Comparison of ENCODE assay signal across 8 cellular contexts in the genomic region with DNA sequence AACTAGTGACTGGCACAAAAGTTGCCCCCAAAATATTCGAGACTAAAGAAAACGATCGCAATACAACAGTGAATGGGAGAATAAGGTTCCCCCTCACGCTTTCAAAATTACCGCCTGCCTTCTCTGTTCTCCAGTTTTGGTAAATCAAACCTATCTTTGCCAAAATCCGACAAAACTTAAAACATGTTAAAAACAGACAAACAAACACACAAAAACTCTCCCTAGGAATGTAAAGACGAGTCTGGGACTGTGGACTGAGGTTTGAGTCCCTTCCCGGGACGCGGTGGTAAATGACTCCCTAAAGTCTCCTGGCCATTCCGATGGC. TPM values are rescaled to one million over a fixed set of nuclear protein-coding genes. Genes with fewer than 3 reads are reported as not detected.
A peak's percentile ranks its signal among the peaks of the same experiment; 100 is the strongest.
DNase-seq lines count a peak whose midpoint lies in the region; ATAC-seq and TF ChIP-seq lines count a peak whose summit lies in the region.

No MANE protein-coding gene starts in this region.

- peaks cover 8% of the 10 kb centered on the region for H3K9me3 Mint-ChIP-seq in chondrocyte (ENCODE audit: low read depth)

- H3K4me3 Mint-ChIP-seq in chondrocyte (ENCODE audit: unreplicated experiment) = peak overlapping the region; percentile 79

- H3K27ac ChIP-seq in right atrium auricular region = peak overlapping the region; percentile 78 to 79
- peak overlapping the region; percentile 67 to 74 for H3K27ac ChIP-seq in mucosa of rectum (ENCODE audit: low read depth in 2 of 2, low read length in 2 of 2)
- peak overlapping the region; percentile 77 for H3K27ac ChIP-seq in vagina

- peaks cover 32% of the 10 kb centered on the region for H3K4me1 Mint-ChIP-seq in chondrocyte (ENCODE audit: low read depth)

- TF ChIP-seq CTCF in right atrium auricular region (IDR thresholded peaks at IDR 0.05) = no peak
- no peak for TF ChIP-seq CTCF in chondrocyte (IDR thresholded peaks at IDR 0.05)
- TF ChIP-seq CTCF in vagina (IDR thresholded peaks at IDR 0.05) = no peak
- TF ChIP-seq CTCF in omental fat pad (IDR thresholded peaks at IDR 0.05) = no peak

- ATAC-seq in left cardiac atrium = no peak
- ATAC-seq in HG02852 (IDR thresholded peaks at IDR 0.05; ENCODE audit: unreplicated experiment) = no peak
- no peak for ATAC-seq in omental fat pad (ENCODE audit: low FRiP score)

- H3K36me3 ChIP-seq in right atrium auricular region (peaks cover 3% of the 10 kb centered on the region), mucosa of rectum (ENCODE audit: control insufficient read depth in 2 of 2, insufficient read depth in 2 of 2, low read length in 2 of 2) (peaks cover 0 to 3% of the 10 kb centered on the region in 2 donors), vagina (peaks cover 0 to 1% of the 10 kb centered on the region in 2 donors)

- intact Hi-C loops in left cardiac atrium (cut with DNase I) = loop anchor here in 1 of 2 donors (2.0 kb wide), 1 partner anchor 27 kb away; no protein-coding TSS in a partner anchor
- intact Hi-C loops in vagina (cut with DNase I) = no loop called here

- H3K27me3 ChIP-seq in right atrium auricular region (no peaks in the 10 kb centered on the region), mucosa of rectum (ENCODE audit: control insufficient read depth in 2 of 2, insufficient read depth in 2 of 2, low read length in 2 of 2) (peaks cover 9 to 13% of the 10 kb centered on the region in 2 donors), vagina (no peaks in the 10 kb centered on the region)

- H3K9ac ChIP-seq in mucosa of rectum (ENCODE audit: low read depth in 1 of 2, low read length in 2 of 2) = peak overlapping the region in 1 of 2 donors; percentile 89

- H3K27me3 Mint-ChIP-seq in chondrocyte (ENCODE audit: low read depth) = peaks cover 13% of the 10 kb centered on the region

- H3K9me3 ChIP-seq in right atrium auricular region = no peaks in the 10 kb centered on the region
- H3K9me3 ChIP-seq in mucosa of rectum (ENCODE audit: control insufficient read depth in 2 of 2, low read length in 2 of 2) = peaks cover 0 to 6% of the 10 kb centered on the region in 2 donors
- no peaks in the 10 kb centered on the region for H3K9me3 ChIP-seq in vagina

- TF ChIP-seq POLR2A in vagina (IDR thresholded peaks at IDR 0.05) = no peak

- H3K4me1 ChIP-seq in right atrium auricular region (peaks cover 0 to 11% of the 10 kb centered on the region in 2 donors), mucosa of rectum (ENCODE audit: control insufficient read depth in 2 of 2, insufficient read depth in 2 of 2, low read length in 2 of 2) (peaks cover 2 to 8% of the 10 kb centered on the region in 2 donors), vagina (peaks cover 12% of the 10 kb centered on the region)

- peak overlapping the region; percentile 60 to 80 for H3K4me3 ChIP-seq in right atrium auricular region
- H3K4me3 ChIP-seq in mucosa of rectum (ENCODE audit: low read length in 2 of 2) = peak overlapping the region; percentile 87 to 92
- H3K4me3 ChIP-seq in vagina = peak overlapping the region; percentile 66 to 74

- peaks cover 6% of the 10 kb centered on the region for H3K36me3 Mint-ChIP-seq in chondrocyte (ENCODE audit: low read depth)

- DNase-seq in right atrium auricular region (ENCODE audit: low spot score) = no peak
- no peak for DNase-seq in left cardiac atrium
- no peak for DNase-seq in chondrocyte (ENCODE audit: low spot score)
- no peak for DNase-seq in vagina (ENCODE audit: extremely low spot score in 2 of 2)
- DNase-seq in omental fat pad (ENCODE audit: low spot score) = no peak
- no peak for DNase-seq in NCI-H2107 treated with DMSO at 0.1 percent for 48 hours (lab: John Stamatoyannopoulos, UW; ENCODE audit: unreplicated experiment)

- peak overlapping the region; percentile 85 for H3K27ac Mint-ChIP-seq in chondrocyte (ENCODE audit: unreplicated experiment)

RNA-seq across cellular contexts. Expression of gene IMPACT, which starts 0.4 kb away (rescaled TPM):
- 10 to 100 TPM; 10.9 to 16.9 TPM for total RNA-seq in right atrium auricular region
- 10 to 100 TPM; 18.9 to 20.8 TPM for total RNA-seq in left cardiac atrium
- total RNA-seq in chondrocyte = 50.4 to 60.6 TPM (median 53.4 TPM) in 3 replicates
- total RNA-seq in vagina = 10.3 TPM
- total RNA-seq in omental fat pad = 10 to 100 TPM; 14.9 to 22.9 (median 20.3) TPM

RNA-seq across cellular contexts. Expression of gene OSBPL1A, which starts 28.4 kb away (rescaled TPM):
- total RNA-seq in right atrium auricular region = 10 to 100 TPM; 57.0 to 86.7 TPM
- total RNA-seq in left cardiac atrium = 10 to 100 TPM; 68.8 to 74.4 TPM
- total RNA-seq in chondrocyte = 27.7 to 37.5 TPM (median 33.3 TPM) in 3 replicates
- total RNA-seq in vagina = 33.9 TPM
- 100 to 1,000 TPM in 3 of 4 donors, 10 to 100 TPM in 1; 67.1 to 123 (median 109) TPM for total RNA-seq in omental fat pad

RNA-seq across cellular contexts. Expression of gene HRH4, which starts 34.4 kb away (rescaled TPM):
- total RNA-seq in right atrium auricular region (not detected), left cardiac atrium (not detected), chondrocyte (not detected in 3 replicates), vagina (not detected), omental fat pad (under 1 TPM in 1 of 4 donors, not detected in 3; 0.84 TPM)
